Comparison of ENCODE assay signal across 1 cellular context in genomic region chr1:1874901-1875300, GRCh38.
TF ChIP-seq lines count a peak whose summit lies in the region.

No MANE protein-coding gene starts in this region.

TF ChIP-seq in IMR-90, 13 proteins besides CTCF, POLR2A, EP300 and RAD21:
- TF ChIP-seq RCOR1 (IDR thresholded peaks at IDR 0.05; ENCODE audit: insufficient replicate concordance, low read length), result no peak
- no peak for TF ChIP-seq FOS (IDR thresholded peaks at IDR 0.05; ENCODE audit: low read depth, low read length)
- TF ChIP-seq MAZ (IDR thresholded peaks at IDR 0.05; ENCODE audit: borderline replicate concordance, low read depth, low read length), result no peak
- no peak for TF ChIP-seq CHD1 (IDR thresholded peaks at IDR 0.05; ENCODE audit: low read depth, low read length)
- no peak for TF ChIP-seq RFX5 (IDR thresholded peaks at IDR 0.05; ENCODE audit: low read depth, low read length)
- TF ChIP-seq, protein P1, sequence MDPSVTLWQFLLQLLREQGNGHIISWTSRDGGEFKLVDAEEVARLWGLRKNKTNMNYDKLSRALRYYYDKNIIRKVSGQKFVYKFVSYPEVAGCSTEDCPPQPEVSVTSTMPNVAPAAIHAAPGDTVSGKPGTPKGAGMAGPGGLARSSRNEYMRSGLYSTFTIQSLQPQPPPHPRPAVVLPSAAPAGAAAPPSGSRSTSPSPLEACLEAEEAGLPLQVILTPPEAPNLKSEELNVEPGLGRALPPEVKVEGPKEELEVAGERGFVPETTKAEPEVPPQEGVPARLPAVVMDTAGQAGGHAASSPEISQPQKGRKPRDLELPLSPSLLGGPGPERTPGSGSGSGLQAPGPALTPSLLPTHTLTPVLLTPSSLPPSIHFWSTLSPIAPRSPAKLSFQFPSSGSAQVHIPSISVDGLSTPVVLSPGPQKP (IDR thresholded peaks at IDR 0.05; ENCODE audit: borderline replicate concordance, low read depth, low read length), result no peak
- no peak for TF ChIP-seq SMC3 (IDR thresholded peaks at IDR 0.05; ENCODE audit: low read depth, low read length)
- no peak for TF ChIP-seq CEBPB (IDR thresholded peaks at IDR 0.05; ENCODE audit: low read depth, low read length)
- TF ChIP-seq MAFK (IDR thresholded peaks at IDR 0.05; ENCODE audit: low read depth, low read length), result no peak
- TF ChIP-seq MXI1 (IDR thresholded peaks at IDR 0.05; ENCODE audit: borderline replicate concordance, low read depth, low read length), result no peak
- TF ChIP-seq NFE2L2 (IDR thresholded peaks at IDR 0.05; ENCODE audit: low read depth, low read length), result no peak
- no peak for TF ChIP-seq USF2 (IDR thresholded peaks at IDR 0.05; ENCODE audit: low read depth, low read length)
- TF ChIP-seq BHLHE40 (IDR thresholded peaks at IDR 0.05; ENCODE audit: low read depth, low read length), result no peak
